14 cellular contexts compared by ENCODE assay signal in genomic region chr3:56547486-56547885, GRCh38. TPM values are rescaled to one million over a fixed set of nuclear protein-coding genes. Genes with fewer than 3 reads are reported as not detected.
DNase-seq lines count a peak whose midpoint lies in the region; ATAC-seq and TF ChIP-seq lines count a peak whose summit lies in the region.
"Had no signal": no experiment of that assay in that cellular context is flagged by ENCODE, and none has a peak within 500 bp of the region (broad histone marks: within the 10 kb centered on the region; RNA-seq: fewer than 3 reads in every experiment).

No MANE protein-coding gene starts in this region.

- H3K36me3 Mint-ChIP-seq in chondrocyte (ENCODE audit: low read depth): peaks cover 3% of the 10 kb centered on the region

- H3K27ac Mint-ChIP-seq in chondrocyte (ENCODE audit: unreplicated experiment): no peak overlapping the region
- H3K27ac Mint-ChIP-seq: activated naive CD4-positive, alpha-beta T cell treated with anti-CD3 and anti-CD28 coated beads for 36 hours had no signal

- H3K9me3 Mint-ChIP-seq in chondrocyte (ENCODE audit: low read depth): no peaks in the 10 kb centered on the region

- TF ChIP-seq POLR2A in GM18505 (IDR thresholded peaks at IDR 0.05; ENCODE audit: borderline replicate concordance, extremely low read depth, insufficient read depth, insufficient read length): no peak

- H3K27me3 Mint-ChIP-seq in chondrocyte (ENCODE audit: low read depth): peaks cover 48% of the 10 kb centered on the region

- no peaks in the 10 kb centered on the region for H3K4me1 Mint-ChIP-seq in chondrocyte (ENCODE audit: low read depth)

- H3K4me3 Mint-ChIP-seq in chondrocyte (ENCODE audit: unreplicated experiment): no peak overlapping the region
- H3K4me3 Mint-ChIP-seq: activated naive CD4-positive, alpha-beta T cell treated with anti-CD3 and anti-CD28 coated beads for 36 hours had no signal

- TF ChIP-seq CTCF in chondrocyte (IDR thresholded peaks at IDR 0.05): peak; percentile 65

- peak; percentile 48 for DNase-seq in NCI-H82 (lab: John Stamatoyannopoulos, UW)
- no peak for DNase-seq in NCI-H82 treated with DMSO at 0.1 percent for 48 hours (lab: John Stamatoyannopoulos, UW; ENCODE audit: unreplicated experiment)
- DNase-seq in NCI-H774 (lab: John Stamatoyannopoulos, UW): peak; percentile 1
- no peak for DNase-seq in chondrocyte (ENCODE audit: low spot score)
- DNase-seq in central memory CD4-positive, alpha-beta T cell: no peak
- DNase-seq in NK-92 treated with Interleukin-12 subunit alpha and Interleukin-12 subunit beta, amount 100 ng/mL, for 24 hours (lab: John Stamatoyannopoulos, UW): no peak
- no peak for DNase-seq in COLO829 (ENCODE audit: low spot score)
- DNase-seq: activated CD4-positive, alpha-beta T cell treated with anti-CD3 and anti-CD28 coated beads, Interleukin-2, amount 50 U/mL, for 48 hours; activated naive CD4-positive, alpha-beta T cell treated with anti-CD3 and anti-CD28 coated beads for 36 hours; foreskin melanocyte; GDM1; kidney; thyroid gland had no signal

- ATAC-seq in GM18505 (IDR thresholded peaks at IDR 0.05; ENCODE audit: unreplicated experiment): no peak

RNA-seq across cellular contexts. Expression of gene CCDC66, which starts 9.5 kb away (rescaled TPM):
- total RNA-seq in chondrocyte: 12.4 to 19.8 TPM (median 12.6 TPM) in 3 replicates

Comparison
In these comparisons a context has a peak if more than half of its experiments do, and no peak if none do; other contexts are left out.
1. DNase-seq: peak in NCI-H82 (single experiment) and NCI-H774 (single experiment); none in NCI-H82 treated with DMSO at 0.1 percent for 48 hours (single experiment), chondrocyte (single experiment), central memory CD4-positive, alpha-beta T cell (single experiment), NK-92 treated with Interleukin-12 subunit alpha and Interleukin-12 subunit beta, amount 100 ng/mL, for 24 hours (single experiment) and COLO829 (single experiment).